ENCODE assay signal across 9 cellular contexts in genomic region chr6:164018127-164018526, GRCh38.
"Had no signal": no experiment of that assay in that cellular context is flagged by ENCODE, and none has a peak within 500 bp of the region (broad histone marks: within the 10 kb centered on the region; RNA-seq: fewer than 3 reads in every experiment).

No MANE protein-coding gene starts in this region.

- H3K27ac ChIP-seq: GM23248, HL-60 had no signal

- H2AFZ ChIP-seq: GM23248 had no signal

- H3K36me3 Mint-ChIP-seq: IgD-negative memory B cell had no signal

- ATAC-seq: HCT116, HepG2 had no signal

- H3K36me3 ChIP-seq: HAP-1 had no signal

- H3K4me1 Mint-ChIP-seq: IgD-negative memory B cell had no signal

- H3K9ac ChIP-seq: GM23248 had no signal

- H3K9me3 ChIP-seq: HAP-1 had no signal

- H3K27ac Mint-ChIP-seq: HFFc6, IgD-negative memory B cell had no signal

- H3K4me3 Mint-ChIP-seq: HFFc6, IgD-negative memory B cell had no signal

- DNase-seq: GM23248, GOT3, H7, HFFc6 had no signal

- H3K4me1 ChIP-seq: HAP-1 had no signal

- H3K4me3 ChIP-seq: GM23248, HAP-1 had no signal

- H3K9me3 Mint-ChIP-seq: IgD-negative memory B cell had no signal
